In genomic region chr11:66116576-66117361, GRCh38 we compare ENCODE assay signal across 1 cellular context.
TF ChIP-seq lines count a peak whose summit lies in the region.

No MANE protein-coding gene starts in this region.

TF ChIP-seq in GM23338, 12 proteins besides CTCF, POLR2A, EP300 and RAD21 (continued from another document):
- TF ChIP-seq ZNF462 (CRISPR knock-in tag; IDR thresholded peaks at IDR 0.05) = no peak
- no peak for TF ChIP-seq EZH2phosphoT487 (IDR thresholded peaks at IDR 0.05; ENCODE audit: unreplicated experiment)
- TF ChIP-seq ZNF331 (CRISPR knock-in tag; IDR thresholded peaks at IDR 0.05; ENCODE audit: low read depth) = no peak
